23 cellular contexts compared by ENCODE assay signal in the genomic region with DNA sequence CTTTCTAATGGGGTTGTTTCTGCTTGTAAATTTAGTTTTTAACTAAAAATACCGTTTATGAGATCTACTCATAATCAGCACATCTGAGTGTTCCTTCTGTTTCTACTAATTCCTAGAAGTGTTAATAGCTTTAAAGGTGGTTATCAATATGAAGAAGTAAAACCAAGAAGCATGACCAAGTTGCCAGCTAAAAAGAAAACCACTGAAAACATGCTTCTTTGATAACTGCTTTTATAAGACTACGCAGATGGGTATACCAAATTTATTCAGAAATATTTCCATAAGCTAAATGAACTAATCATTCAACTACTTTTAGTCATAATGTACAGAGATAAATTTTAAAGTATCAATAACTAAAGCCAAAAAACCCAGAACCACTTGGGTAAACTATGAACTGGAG.
"Had no signal": no experiment of that assay in that cellular context is flagged by ENCODE, and none has a peak within 500 bp of the region (broad histone marks: within the 10 kb centered on the region; RNA-seq: fewer than 3 reads in every experiment).

No MANE protein-coding gene starts in this region.

- DNase-seq: effector CD4-positive, alpha-beta T cell; endodermal cell; erythroblast; foreskin keratinocyte; head of caudate nucleus; hippocampal formation; kidney glomerular epithelial cell; mesendoderm; naive B cell; posterior cingulate gyrus; sigmoid colon; stimulated activated CD4-positive, alpha-beta T cell treated with anti-CD3 and anti-CD28 coated beads, Interleukin-2, amount 100 ng/mL, for 24 hours; stimulated activated CD4-positive, alpha-beta T cell treated with anti-CD3 and anti-CD28 coated beads, Interleukin-4, amount 100 ng/mL, for 4 hours; stimulated activated naive CD4-positive, alpha-beta T cell; stomach; substantia nigra; transverse colon had no signal

- H3K27me3 ChIP-seq: foreskin keratinocyte, neutrophil, right atrium auricular region, sigmoid colon, stomach, transverse colon had no signal

- H3K4me1 ChIP-seq: foreskin keratinocyte, right atrium auricular region, sigmoid colon, stomach, transverse colon had no signal

- H3K9me3 ChIP-seq: neutrophil, right atrium auricular region, sigmoid colon, stomach, thoracic aorta, transverse colon had no signal

- H3K4me3 Mint-ChIP-seq: endodermal cell, naive B cell had no signal

- FAIRE-seq: endothelial cell of umbilical vein had no signal

- H3K27ac Mint-ChIP-seq: endodermal cell had no signal

- H3K4me3 ChIP-seq: coronary artery, right atrium auricular region, sigmoid colon, skin epidermis, stomach, thoracic aorta, transverse colon had no signal

- ATAC-seq: foreskin keratinocyte had no signal

- H3K9me3 Mint-ChIP-seq: endodermal cell, naive B cell had no signal

- H3K4me1 Mint-ChIP-seq: naive B cell had no signal

- H3K27ac ChIP-seq: coronary artery, foreskin keratinocyte, neutrophil, right atrium auricular region, sigmoid colon, skin epidermis, stomach, thoracic aorta, transverse colon had no signal

- H3K27me3 Mint-ChIP-seq: naive B cell had no signal
